Comparison of ENCODE assay signal across 1 cellular context in genomic region chr11:17744151-17744940, GRCh38.
TF ChIP-seq lines count a peak whose summit lies in the region.

No MANE protein-coding gene starts in this region.

TF ChIP-seq in IMR-90, 13 proteins besides CTCF, POLR2A, EP300 and RAD21:
- TF ChIP-seq BHLHE40 (IDR thresholded peaks at IDR 0.05; ENCODE audit: low read depth, low read length) (peak; percentile 68; the same call in 1 of the 2 replicates), RCOR1 (IDR thresholded peaks at IDR 0.05; ENCODE audit: insufficient replicate concordance, low read length) (no peak), RFX5 (IDR thresholded peaks at IDR 0.05; ENCODE audit: low read depth, low read length) (no peak), CEBPB (IDR thresholded peaks at IDR 0.05; ENCODE audit: low read depth, low read length) (no peak), NFE2L2 (IDR thresholded peaks at IDR 0.05; ENCODE audit: low read depth, low read length) (no peak), MXI1 (IDR thresholded peaks at IDR 0.05; ENCODE audit: borderline replicate concordance, low read depth, low read length) (no peak)
